In genomic region chr11:44104472-44105294, GRCh38 we compare ENCODE assay signal across 10 cellular contexts.
DNase-seq lines count a peak whose midpoint lies in the region; TF ChIP-seq lines count a peak whose summit lies in the region.
"Had no signal": no experiment of that assay in that cellular context is flagged by ENCODE, and none has a peak within 500 bp of the region (broad histone marks: within the 10 kb centered on the region; RNA-seq: fewer than 3 reads in every experiment).

No MANE protein-coding gene starts in this region.

- peaks cover 25% of the 10 kb centered on the region for H3K36me3 Mint-ChIP-seq in stimulated activated naive CD8-positive, alpha-beta T cell treated with anti-CD3 and anti-CD28 coated beads, Interleukin-15, Interleukin-2, amounts not matched to agents 100 ng/mL and 50 ng/mL, for 24 hours (ENCODE audit: low read depth)

- no peaks in the 10 kb centered on the region for H3K27me3 Mint-ChIP-seq in stimulated activated naive CD8-positive, alpha-beta T cell treated with anti-CD3 and anti-CD28 coated beads, Interleukin-15, Interleukin-2, amounts not matched to agents 100 ng/mL and 50 ng/mL, for 24 hours
- H3K27me3 Mint-ChIP-seq: CD4-positive, alpha-beta memory T cell had no signal

- no peaks in the 10 kb centered on the region for H3K9me3 Mint-ChIP-seq in stimulated activated naive CD8-positive, alpha-beta T cell treated with anti-CD3 and anti-CD28 coated beads, Interleukin-15, Interleukin-2, amounts not matched to agents 100 ng/mL and 50 ng/mL, for 24 hours

- no peak overlapping the region for H3K4me3 ChIP-seq in choroid plexus epithelial cell (ENCODE audit: low read depth, low read length)

- DNase-seq in stimulated activated CD4-positive, alpha-beta T cell treated with anti-CD3 and anti-CD28 coated beads, Interleukin-15, amount 100 ng/mL, for 24 hours, result peak; percentile 14
- DNase-seq in stimulated activated CD4-positive, alpha-beta T cell treated with anti-CD3 and anti-CD28 coated beads, Interleukin-12 subunit alpha, Interleukin-12 subunit beta, amount 100 ng/mL, for 4 hours, result no peak
- peak; percentile 87 for DNase-seq in MV-4-11 (lab: John Stamatoyannopoulos, UW)
- peak; percentile 28 for DNase-seq in choroid plexus epithelial cell (ENCODE audit: low read depth)
- DNase-seq in NCI-H2029 treated with DMSO at 0.1 percent for 48 hours (lab: John Stamatoyannopoulos, UW), result no peak
- no peak for DNase-seq in NCI-H146 (lab: John Stamatoyannopoulos, UW)
- no peak for DNase-seq in effector CD8-positive, alpha-beta T cell (lab: John Stamatoyannopoulos, UW)
- DNase-seq: CD4-positive, alpha-beta memory T cell; substantia nigra had no signal

- H3K4me3 Mint-ChIP-seq in stimulated activated naive CD8-positive, alpha-beta T cell treated with anti-CD3 and anti-CD28 coated beads, Interleukin-15, Interleukin-2, amounts not matched to agents 100 ng/mL and 50 ng/mL, for 24 hours, result no peak overlapping the region
- H3K4me3 Mint-ChIP-seq: CD4-positive, alpha-beta memory T cell had no signal

- TF ChIP-seq CTCF in choroid plexus epithelial cell (conservative IDR thresholded peaks at IDR 0.05; ENCODE audit: low read depth, low read length), result peak; percentile 30

- peaks cover 24% of the 10 kb centered on the region for H3K4me1 Mint-ChIP-seq in stimulated activated naive CD8-positive, alpha-beta T cell treated with anti-CD3 and anti-CD28 coated beads, Interleukin-15, Interleukin-2, amounts not matched to agents 100 ng/mL and 50 ng/mL, for 24 hours (ENCODE audit: low read depth)

- H3K27ac Mint-ChIP-seq in stimulated activated naive CD8-positive, alpha-beta T cell treated with anti-CD3 and anti-CD28 coated beads, Interleukin-15, Interleukin-2, amounts not matched to agents 100 ng/mL and 50 ng/mL, for 24 hours, result peak overlapping the region; percentile 75

Comparison
In these comparisons a context has a peak if more than half of its experiments do, and no peak if none do; other contexts are left out.
1. DNase-seq: peak in stimulated activated CD4-positive, alpha-beta T cell treated with anti-CD3 and anti-CD28 coated beads, Interleukin-15, amount 100 ng/mL, for 24 hours (single experiment), MV-4-11 (single experiment) and choroid plexus epithelial cell (single experiment); none in stimulated activated CD4-positive, alpha-beta T cell treated with anti-CD3 and anti-CD28 coated beads, Interleukin-12 subunit alpha, Interleukin-12 subunit beta, amount 100 ng/mL, for 4 hours (single experiment), NCI-H2029 treated with DMSO at 0.1 percent for 48 hours (single experiment), NCI-H146 (single experiment) and effector CD8-positive, alpha-beta T cell (single experiment).